ENCODE assay signal across 23 cellular contexts in the genomic region with DNA sequence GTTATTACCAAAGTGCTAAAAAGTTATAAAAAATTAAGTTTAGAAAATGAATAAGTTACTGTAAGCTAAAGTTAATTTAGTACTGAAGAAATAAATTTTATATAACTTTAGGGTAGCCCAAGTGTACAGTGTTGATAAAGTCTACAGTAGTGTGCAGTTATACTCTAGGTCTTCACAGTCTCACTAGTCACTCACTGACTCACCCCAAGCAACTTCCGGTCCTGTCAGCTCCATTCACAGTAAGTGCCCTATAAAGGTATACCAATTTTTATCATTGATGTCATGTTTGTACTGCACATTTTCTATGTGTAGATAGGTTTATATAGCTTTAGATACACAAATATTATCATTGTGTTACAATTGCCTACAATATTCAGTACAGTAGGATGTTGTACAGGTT.
DNase-seq lines count a peak whose midpoint lies in the region; ATAC-seq, FAIRE-seq and TF ChIP-seq lines count a peak whose summit lies in the region.
"Had no signal": no experiment of that assay in that cellular context is flagged by ENCODE, and none has a peak within 500 bp of the region (broad histone marks: within the 10 kb centered on the region; RNA-seq: fewer than 3 reads in every experiment).

No MANE protein-coding gene starts in this region.

- no peaks in the 10 kb centered on the region for H3K27me3 ChIP-seq in breast epithelium
- H3K27me3 ChIP-seq: BLaER1 treated with 17β-estradiol and CSF1 and Interleukin-3, amounts not matched to agents 10 nM and 100 nM; SJCRH30 had no signal

- no peak overlapping the region for H3K27ac ChIP-seq in breast epithelium
- H3K27ac ChIP-seq: A549; BLaER1 treated with 17β-estradiol and CSF1 and Interleukin-3, amounts not matched to agents 10 nM and 100 nM; SJCRH30 had no signal

- DNase-seq in MCF 10A (ENCODE audit: unreplicated experiment) = peak; percentile 44
- no peak for DNase-seq in breast epithelium (ENCODE audit: low spot score in 2 of 2)
- DNase-seq in RCC 7860 (ENCODE audit: low spot score) = peak; percentile 10
- peak; percentile 62 for DNase-seq in epithelial cell of esophagus (ENCODE audit: low read depth)
- no peak for DNase-seq in GM19239 (ENCODE audit: insufficient read length, low spot score)
- no peak for DNase-seq in cerebellar cortex (ENCODE audit: low spot score)
- DNase-seq: AML-193; CD4-positive, alpha-beta T cell; GDM1; HCEC 1CT; NCI-H2029; NCI-H446 treated with DMSO at 0.1 percent for 48 hours; NCI-H526 treated with DMSO at 0.1 percent for 48 hours; SJCRH30; T-helper 1 cell had no signal

- no peaks in the 10 kb centered on the region for H3K9me3 ChIP-seq in breast epithelium
- H3K9me3 ChIP-seq: A549, SJCRH30 had no signal

- ATAC-seq in GM21367 (IDR thresholded peaks at IDR 0.05; ENCODE audit: unreplicated experiment) = no peak
- ATAC-seq: A549, GM12878, Panc1, Right ventricle myocardium inferior had no signal

- no peak overlapping the region for H3K4me3 Mint-ChIP-seq in MCF 10A (ENCODE audit: unreplicated experiment)
- H3K4me3 Mint-ChIP-seq: CD4-positive, alpha-beta T cell had no signal

- H3K27me3 Mint-ChIP-seq in MCF 10A (ENCODE audit: insufficient read depth, unreplicated experiment) = no peaks in the 10 kb centered on the region
- H3K27me3 Mint-ChIP-seq: CD4-positive, alpha-beta T cell had no signal

- no peaks in the 10 kb centered on the region for H3K36me3 ChIP-seq in breast epithelium
- H3K36me3 ChIP-seq: BLaER1 treated with 17β-estradiol and CSF1 and Interleukin-3, amounts not matched to agents 10 nM and 100 nM; SJCRH30 had no signal

- no peaks in the 10 kb centered on the region for H3K4me1 Mint-ChIP-seq in MCF 10A (ENCODE audit: insufficient read depth, unreplicated experiment)

- POLR2A ChIA-PET in MCF 10A (lab: Yijun Ruan, JAX) = no interaction called here

- FAIRE-seq in RCC 7860 (lab: Jason Lieb, UNC) (no peak), GM19239 (lab: Jason Lieb, UNC) (no peak)
- FAIRE-seq: A549, D721Med, GM12878, H1 had no signal

- peaks cover 9% of the 10 kb centered on the region for H3K9me3 Mint-ChIP-seq in MCF 10A (ENCODE audit: unreplicated experiment)

- TF ChIP-seq POLR2A in breast epithelium (IDR thresholded peaks at IDR 0.05) = no peak

- no peak overlapping the region for H3K27ac Mint-ChIP-seq in MCF 10A (ENCODE audit: low read depth, unreplicated experiment)
- H3K27ac Mint-ChIP-seq: CD4-positive, alpha-beta T cell had no signal

- no peak overlapping the region for H3K4me3 ChIP-seq in breast epithelium
- H3K4me3 ChIP-seq in epithelial cell of esophagus (ENCODE audit: low read length) = no peak overlapping the region
- H3K4me3 ChIP-seq: A549; BLaER1 treated with 17β-estradiol and CSF1 and Interleukin-3, amounts not matched to agents 10 nM and 100 nM; GM12878; SJCRH30 had no signal

- intact Hi-C loops in MCF 10A (cut with micrococcal nuclease) (no loop called here), breast epithelium (cut with DNase I; ENCODE audit: low total_unique reads) (no loop called here)

- BruUV-seq in MCF 10A (replicated peaks; lab: Mats Ljungman, UMichigan) = no TSS peak

- H3K4me1 ChIP-seq in breast epithelium = no peaks in the 10 kb centered on the region
- H3K4me1 ChIP-seq: A549; BLaER1 treated with 17β-estradiol and CSF1 and Interleukin-3, amounts not matched to agents 10 nM and 100 nM; SJCRH30 had no signal

- CTCF ChIA-PET in MCF 10A (lab: Yijun Ruan, JAX) = interaction anchor here (0.6 to 1.3 kb wide), 3 partner anchors 9 to 1973 kb away, joined by 3 read pairs; no protein-coding TSS in a partner anchor

- TF ChIP-seq CTCF in MCF 10A (IDR thresholded peaks at IDR 0.05; ENCODE audit: unreplicated experiment) (no peak), breast epithelium (IDR thresholded peaks at IDR 0.05) (no peak), epithelial cell of esophagus (IDR thresholded peaks at IDR 0.05; ENCODE audit: insufficient read depth, low read depth, low read length, missing control alignments) (no peak)

- H3K36me3 Mint-ChIP-seq in MCF 10A (ENCODE audit: insufficient read depth, unreplicated experiment) = no peaks in the 10 kb centered on the region

Comparison
In these comparisons a context has a peak if more than half of its experiments do, and no peak if none do; other contexts are left out.
1. DNase-seq: peak in MCF 10A (single experiment), RCC 7860 (single experiment) and epithelial cell of esophagus (single experiment); none in breast epithelium (0 of 2), GM19239 (single experiment) and cerebellar cortex (single experiment).